ENCODE assay signal across 11 cellular contexts in the genomic region with DNA sequence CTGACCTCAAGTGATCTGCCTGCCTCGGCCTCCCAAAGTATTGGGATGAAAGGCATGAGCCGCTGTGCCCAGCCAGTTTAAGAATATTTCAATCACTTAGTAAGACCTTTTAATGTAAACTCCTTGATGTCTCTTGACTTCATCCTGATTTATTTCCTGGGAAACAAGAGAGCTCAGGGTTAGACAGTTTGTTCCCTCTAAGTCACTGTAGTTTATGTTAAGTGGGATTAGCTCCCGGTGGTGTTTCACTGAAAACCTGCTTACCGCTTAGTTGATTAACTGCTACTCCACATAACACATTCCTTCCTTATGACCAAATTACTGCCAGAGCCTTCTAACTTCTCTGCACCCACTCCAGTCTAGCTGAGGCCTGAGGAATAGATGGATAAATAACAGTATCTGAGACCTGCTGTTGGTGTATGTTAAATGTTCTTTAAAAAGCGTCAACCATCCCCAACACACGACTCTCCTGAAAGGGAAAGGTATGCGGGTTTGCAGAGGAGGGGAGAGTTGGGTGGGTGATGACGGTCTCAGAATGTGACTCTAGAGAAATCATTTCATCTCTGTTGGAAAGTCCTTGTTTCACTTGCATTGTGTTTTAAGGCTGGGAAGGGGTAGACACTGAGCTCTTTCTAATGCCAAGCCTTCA. TPM values are rescaled to one million over a fixed set of nuclear protein-coding genes. Genes with fewer than 3 reads are reported as not detected.
DNase-seq lines count a peak whose midpoint lies in the region; ATAC-seq and TF ChIP-seq lines count a peak whose summit lies in the region.
"Had no signal": no experiment of that assay in that cellular context is flagged by ENCODE, and none has a peak within 500 bp of the region (broad histone marks: within the 10 kb centered on the region; RNA-seq: fewer than 3 reads in every experiment).

No MANE protein-coding gene starts in this region.

- H3K9me3 ChIP-seq in HUES6 (ENCODE audit: control insufficient read depth, insufficient read depth, low read depth, low read length) = no peaks in the 10 kb centered on the region
- H3K9me3 ChIP-seq in mucosa of descending colon = no peaks in the 10 kb centered on the region
- H3K9me3 ChIP-seq in ovary = no peaks in the 10 kb centered on the region
- H3K9me3 ChIP-seq: BLaER1 treated with 17β-estradiol and CSF1 and Interleukin-3, amounts not matched to agents 10 nM and 100 nM had no signal

- no peak for TF ChIP-seq POLR2A in ovary (IDR thresholded peaks at IDR 0.05)

- ATAC-seq in mucosa of descending colon = peak; percentile 16
- no peak for ATAC-seq in GM19467 (IDR thresholded peaks at IDR 0.05; ENCODE audit: unreplicated experiment)
- ATAC-seq in GM18868 (IDR thresholded peaks at IDR 0.05; ENCODE audit: unreplicated experiment) = no peak

- intact Hi-C loops in mucosa of descending colon (cut with DNase I, micrococcal nuclease) = loop anchor here in 1 of 2 donors (10.0 kb wide), 1 partner anchor 52 kb away; a partner anchor contains a TSS
- intact Hi-C loops in ovary (cut with DNase I) = no loop called here

- H3K4me3 ChIP-seq in HUES6 (ENCODE audit: low read depth, low read length) = peak overlapping the region; percentile 12
- H3K4me3 ChIP-seq in choroid plexus epithelial cell (ENCODE audit: low read depth, low read length) = no peak overlapping the region
- H3K4me3 ChIP-seq in mucosa of descending colon = no peak overlapping the region
- H3K4me3 ChIP-seq in ovary = no peak overlapping the region
- H3K4me3 ChIP-seq: BLaER1 treated with 17β-estradiol and CSF1 and Interleukin-3, amounts not matched to agents 10 nM and 100 nM had no signal

- peaks cover 3% of the 10 kb centered on the region; the same call in 1 of the 2 replicates for H3K36me3 ChIP-seq in HUES6 (ENCODE audit: control insufficient read depth, insufficient read depth, low read length)
- no peaks in the 10 kb centered on the region for H3K36me3 ChIP-seq in mucosa of descending colon (ENCODE audit: low read depth)
- H3K36me3 ChIP-seq in ovary = no peaks in the 10 kb centered on the region

- TF ChIP-seq CTCF in 22Rv1 (IDR thresholded peaks at IDR 0.05) (no peak), choroid plexus epithelial cell (conservative IDR thresholded peaks at IDR 0.05; ENCODE audit: low read depth, low read length) (no peak), mucosa of descending colon (IDR thresholded peaks at IDR 0.05) (no peak), ovary (IDR thresholded peaks at IDR 0.05) (no peak)

- WGBS in ovary, 3 donors = 34 to 42% (median 38%) methylated on average over 8 of the region's 8 CpGs

- H3K4me1 ChIP-seq in HUES6 (ENCODE audit: control insufficient read depth, insufficient read depth, low read length) (peaks cover 61% of the 10 kb centered on the region), mucosa of descending colon (ENCODE audit: low read depth) (peaks cover 29% of the 10 kb centered on the region), ovary (ENCODE audit: insufficient read depth) (peaks cover 23% of the 10 kb centered on the region)

- peak; percentile 81 for DNase-seq in choroid plexus epithelial cell (ENCODE audit: low read depth)
- DNase-seq in mucosa of descending colon = no peak
- no peak for DNase-seq in SKM-1 treated with dmso at 0.1 percent for 144 hours (lab: John Stamatoyannopoulos, UW; ENCODE audit: unreplicated experiment)
- DNase-seq in ovary = no peak
- DNase-seq: activated CD4-positive, alpha-beta memory T cell treated with anti-CD3 and anti-CD28 coated beads for 36 hours; NCI-H748 treated with DMSO at 0.1 percent for 48 hours had no signal

- no peak for TF ChIP-seq EP300 in ovary (IDR thresholded peaks at IDR 0.05)

- no peaks in the 10 kb centered on the region for H3K27me3 ChIP-seq in HUES6 (ENCODE audit: control insufficient read depth, insufficient read depth, low read length)
- no peaks in the 10 kb centered on the region for H3K27me3 ChIP-seq in ovary
- H3K27me3 ChIP-seq: BLaER1 treated with 17β-estradiol and CSF1 and Interleukin-3, amounts not matched to agents 10 nM and 100 nM had no signal

- H3K9ac ChIP-seq in HUES6 (ENCODE audit: low read length) = peak overlapping the region; percentile 67
- H3K9ac ChIP-seq: BLaER1 treated with 17β-estradiol and CSF1 and Interleukin-3, amounts not matched to agents 10 nM and 100 nM had no signal

- H3K27ac ChIP-seq in 22Rv1 (peak overlapping the region; percentile 41), HUES6 (ENCODE audit: low read depth, low read length) (peak overlapping the region; percentile 61), ovary (no peak overlapping the region)
- H3K27ac ChIP-seq: BLaER1 treated with 17β-estradiol and CSF1 and Interleukin-3, amounts not matched to agents 10 nM and 100 nM had no signal

RNA-seq across cellular contexts. Expression of a gene that starts 48.7 kb away (rescaled TPM):
- 10 to 100 TPM; 15.8 to 54.3 (median 40.6) TPM for total RNA-seq in mucosa of descending colon
- total RNA-seq in ovary = 100 to 1,000 TPM in 1 of 7 donors, 10 to 100 TPM in 6; 24.7 to 110 (median 89.6) TPM
- 10 to 100 TPM; 21.2 to 47.5 TPM for polyA plus RNA-seq in ovary

Comparison
In these comparisons a context has a peak if more than half of its experiments do, and no peak if none do; other contexts are left out.
1. H3K27ac ChIP-seq: peak in 22Rv1 (single experiment) and HUES6 (single experiment); none in ovary (0 of 2).